2 cellular contexts compared by ENCODE assay signal in the genomic region with DNA sequence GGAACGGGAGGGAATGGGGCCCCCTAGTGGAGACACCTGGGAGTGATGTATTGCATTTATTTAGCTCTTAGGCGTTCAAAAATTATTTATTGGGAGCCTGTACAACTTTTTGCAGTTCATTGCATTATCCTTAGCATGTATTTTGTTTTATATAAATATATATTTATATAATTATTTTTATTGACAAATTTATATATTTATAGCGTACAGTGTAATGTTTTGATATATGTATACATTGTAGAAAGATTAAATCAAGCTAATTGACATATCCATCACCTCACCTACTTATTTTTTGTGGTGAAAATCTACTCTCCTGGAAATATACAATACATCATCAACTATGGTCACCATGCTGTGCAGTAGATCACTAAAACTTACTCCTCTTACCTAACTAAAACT.
TF ChIP-seq lines count a peak whose summit lies in the region.

No MANE protein-coding gene starts in this region.

TF ChIP-seq in SK-N-SH, 30 proteins besides CTCF, POLR2A, EP300 and RAD21 (continued from another document):
- TF ChIP-seq REST (IDR thresholded peaks at IDR 0.05; ENCODE audit: low read depth, low read length) (no peak), SMC3 (IDR thresholded peaks at IDR 0.05; ENCODE audit: low read depth, low read length) (peak; percentile 42), EZH2phosphoT487 (IDR thresholded peaks at IDR 0.05; ENCODE audit: borderline replicate concordance, low read depth) (no peak), TCF12 (IDR thresholded peaks at IDR 0.05) (peak; percentile 16; the same call in 1 of the 2 replicates), POLR2AphosphoS5 (IDR thresholded peaks at IDR 0.05; ENCODE audit: low read depth, low read length) (no peak)

TF ChIP-seq in SK-N-SH treated with all-trans-retinoic acid at 6 μM for 48 hours, 23 proteins besides CTCF, POLR2A, EP300 and RAD21 (continued from another document):
- TF ChIP-seq CSRNP3 (CRISPR knock-in tag; IDR thresholded peaks at IDR 0.05) (no peak), SNAI2 (CRISPR knock-in tag; IDR thresholded peaks at IDR 0.05) (no peak), ISL1 (CRISPR knock-in tag; IDR thresholded peaks at IDR 0.05) (no peak), BACH2 (CRISPR knock-in tag; IDR thresholded peaks at IDR 0.05; ENCODE audit: borderline replicate concordance) (no peak), ZC3H10 (CRISPR knock-in tag; IDR thresholded peaks at IDR 0.05) (no peak), ZFP3 (CRISPR knock-in tag; IDR thresholded peaks at IDR 0.05) (no peak), PPARA (CRISPR knock-in tag; IDR thresholded peaks at IDR 0.05; ENCODE audit: borderline replicate concordance) (no peak), CREB5 (CRISPR knock-in tag; IDR thresholded peaks at IDR 0.05; ENCODE audit: low read depth) (no peak)
- TF ChIP-seq, protein P1, sequence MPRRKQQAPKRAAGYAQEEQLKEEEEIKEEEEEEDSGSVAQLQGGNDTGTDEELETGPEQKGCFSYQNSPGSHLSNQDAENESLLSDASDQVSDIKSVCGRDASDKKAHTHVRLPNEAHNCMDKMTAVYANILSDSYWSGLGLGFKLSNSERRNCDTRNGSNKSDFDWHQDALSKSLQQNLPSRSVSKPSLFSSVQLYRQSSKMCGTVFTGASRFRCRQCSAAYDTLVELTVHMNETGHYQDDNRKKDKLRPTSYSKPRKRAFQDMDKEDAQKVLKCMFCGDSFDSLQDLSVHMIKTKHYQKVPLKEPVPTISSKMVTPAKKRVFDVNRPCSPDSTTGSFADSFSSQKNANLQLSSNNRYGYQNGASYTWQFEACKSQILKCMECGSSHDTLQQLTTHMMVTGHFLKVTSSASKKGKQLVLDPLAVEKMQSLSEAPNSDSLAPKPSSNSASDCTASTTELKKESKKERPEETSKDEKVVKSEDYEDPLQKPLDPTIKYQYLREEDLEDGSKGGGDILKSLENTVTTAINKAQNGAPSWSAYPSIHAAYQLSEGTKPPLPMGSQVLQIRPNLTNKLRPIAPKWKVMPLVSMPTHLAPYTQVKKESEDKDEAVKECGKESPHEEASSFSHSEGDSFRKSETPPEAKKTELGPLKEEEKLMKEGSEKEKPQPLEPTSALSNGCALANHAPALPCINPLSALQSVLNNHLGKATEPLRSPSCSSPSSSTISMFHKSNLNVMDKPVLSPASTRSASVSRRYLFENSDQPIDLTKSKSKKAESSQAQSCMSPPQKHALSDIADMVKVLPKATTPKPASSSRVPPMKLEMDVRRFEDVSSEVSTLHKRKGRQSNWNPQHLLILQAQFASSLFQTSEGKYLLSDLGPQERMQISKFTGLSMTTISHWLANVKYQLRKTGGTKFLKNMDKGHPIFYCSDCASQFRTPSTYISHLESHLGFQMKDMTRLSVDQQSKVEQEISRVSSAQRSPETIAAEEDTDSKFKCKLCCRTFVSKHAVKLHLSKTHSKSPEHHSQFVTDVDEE (CRISPR knock-in tag; IDR thresholded peaks at IDR 0.05) = no peak
